Comparison of ENCODE assay signal across 26 cellular contexts in the genomic region with DNA sequence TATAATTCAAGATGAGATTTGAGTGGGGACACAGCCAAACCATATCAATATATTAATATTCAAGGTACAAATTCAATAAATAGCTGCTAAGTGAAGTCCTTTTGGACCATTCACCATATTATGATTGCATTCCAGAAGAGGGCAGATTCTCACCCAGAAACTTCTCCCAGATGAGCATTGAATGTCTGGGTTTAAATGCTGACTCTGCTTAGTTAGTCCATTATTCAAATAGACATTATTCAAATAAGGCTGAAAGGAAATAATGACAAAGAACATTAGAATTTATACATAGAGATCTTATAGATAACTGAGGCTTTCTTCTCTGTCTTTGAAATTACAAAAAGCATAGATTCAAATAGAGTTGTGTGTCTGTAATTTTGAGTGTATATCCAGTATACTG.
"Had no signal": no experiment of that assay in that cellular context is flagged by ENCODE, and none has a peak within 500 bp of the region (broad histone marks: within the 10 kb centered on the region; RNA-seq: fewer than 3 reads in every experiment).

No MANE protein-coding gene starts in this region.

- H3K36me3 ChIP-seq: colonic mucosa, esophagus muscularis mucosa, esophagus squamous epithelium, gastrocnemius medialis, gastroesophageal sphincter, heart left ventricle, heart right ventricle had no signal

- H3K9me3 ChIP-seq: colonic mucosa, esophagus muscularis mucosa, esophagus squamous epithelium, gastrocnemius medialis, gastroesophageal sphincter, heart left ventricle had no signal

- H3K4me3 ChIP-seq: colonic mucosa, coronary artery, dorsolateral prefrontal cortex, esophagus muscularis mucosa, esophagus squamous epithelium, gastrocnemius medialis, gastroesophageal sphincter, heart left ventricle, heart right ventricle had no signal

- H3K27ac ChIP-seq: colonic mucosa, coronary artery, dorsolateral prefrontal cortex, epithelial cell of prostate, esophagus muscularis mucosa, esophagus squamous epithelium, foreskin keratinocyte, gastrocnemius medialis, gastroesophageal sphincter, heart left ventricle, heart right ventricle had no signal

- H3K4me1 ChIP-seq: colonic mucosa, esophagus muscularis mucosa, esophagus squamous epithelium, foreskin keratinocyte, gastrocnemius medialis, gastroesophageal sphincter, heart left ventricle, heart right ventricle had no signal

- H3K27me3 ChIP-seq: colonic mucosa, dorsolateral prefrontal cortex, esophagus muscularis mucosa, esophagus squamous epithelium, foreskin keratinocyte, gastrocnemius medialis, gastroesophageal sphincter, heart left ventricle, heart right ventricle had no signal

- DNase-seq: colonic mucosa; cortex of kidney; dermis blood vessel endothelial cell; dorsolateral prefrontal cortex; effector CD4-positive, alpha-beta T cell; effector CD8-positive, alpha-beta T cell; effector memory CD4-positive, alpha-beta T cell; effector memory CD8-positive, alpha-beta T cell; endodermal cell; erythroblast; esophagus squamous epithelium; foreskin fibroblast; foreskin keratinocyte; foreskin melanocyte; gastrocnemius medialis; glutamatergic neuron; head of caudate nucleus; heart left ventricle; heart right ventricle had no signal

- ATAC-seq: effector memory CD8-positive, alpha-beta T cell; esophagus mucosa; foreskin keratinocyte; gastrocnemius medialis; gastroesophageal sphincter; heart left ventricle; heart right ventricle had no signal

- FAIRE-seq: endothelial cell of umbilical vein, frontal cortex had no signal
